ENCODE assay signal across 22 cellular contexts in the genomic region with DNA sequence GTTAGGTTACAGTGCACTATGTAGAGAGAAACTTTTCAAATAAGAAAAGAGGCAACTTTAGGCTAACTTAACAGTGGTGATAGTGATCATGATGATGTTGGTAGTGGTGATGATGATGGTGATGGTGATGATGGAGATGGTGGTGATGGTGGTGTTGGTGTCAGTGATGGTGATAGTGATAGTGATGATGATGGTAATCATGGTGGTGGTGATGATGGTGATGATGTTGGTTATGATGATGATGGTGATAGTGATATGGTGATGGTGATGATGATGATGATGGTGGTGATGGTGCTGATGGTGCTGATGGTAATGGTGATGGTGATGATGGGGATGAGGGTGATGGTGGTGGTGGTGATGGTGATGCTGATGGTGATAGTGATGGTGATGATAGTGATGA.
"Had no signal": no experiment of that assay in that cellular context is flagged by ENCODE, and none has a peak within 500 bp of the region (broad histone marks: within the 10 kb centered on the region; RNA-seq: fewer than 3 reads in every experiment).

No MANE protein-coding gene starts in this region.

- H3K4me3 ChIP-seq: cardiac muscle cell had no signal

- ATAC-seq: activated CD4-positive, CD25-positive, alpha-beta regulatory T cell treated with anti-CD3 and anti-CD28 coated beads, Interleukin-2, amount 50 U/mL, for 24 hours; activated T-cell treated with anti-CD3 and anti-CD28 coated beads, Interleukin-2, amount 50 U/mL, for 72 hours; Right ventricle myocardium inferior had no signal

- DNase-seq: activated CD4-positive, alpha-beta T cell treated with anti-CD3 and anti-CD28 coated beads for 4 hours; activated CD8-positive, alpha-beta memory T cell treated with anti-CD3 and anti-CD28 coated beads, Interleukin-2, amount 50 U/mL, for 4 hours; activated CD8-positive, alpha-beta T cell treated with anti-CD3 and anti-CD28 coated beads for 36 hours; activated gamma-delta T cell treated with Interleukin-2 at 50 U/mL for 16 hours; activated naive CD4-positive, alpha-beta T cell treated with anti-CD3 and anti-CD28 coated beads, Interleukin-2, amount 10 ng/mL, durations not matched to agents 7 days and 5 days; activated naive CD8-positive, alpha-beta T cell treated with anti-CD3 and anti-CD28 coated beads for 36 hours; activated T-cell treated with anti-CD3 and anti-CD28 coated beads, Interleukin-2, amount 50 U/mL, for 72 hours; brain microvascular endothelial cell; NCI-H1048; NCI-H1417; NCI-H1930; NCI-H2171; NCI-H2227 treated with DMSO at 0.1 percent for 48 hours; NCI-H446 treated with DMSO at 0.1 percent for 48 hours; NCI-H524 treated with DMSO at 0.1 percent for 48 hours; NCI-H748 treated with DMSO at 0.1 percent for 48 hours; RPMI8226 had no signal

- H3K4me3 Mint-ChIP-seq: activated CD8-positive, alpha-beta T cell treated with anti-CD3 and anti-CD28 coated beads for 36 hours; activated naive CD4-positive, alpha-beta T cell treated with anti-CD3 and anti-CD28 coated beads, Interleukin-2, amount 10 ng/mL, durations not matched to agents 7 days and 5 days; activated naive CD8-positive, alpha-beta T cell treated with anti-CD3 and anti-CD28 coated beads for 36 hours; activated T-cell treated with anti-CD3 and anti-CD28 coated beads, Interleukin-2, amount 50 U/mL, for 72 hours; T-helper 1 cell treated with Interleukin-12 subunit alpha and Interleukin-12 subunit beta and Interleukin-4 antibody, amounts not matched to agents 30 μg/mL and 1 μg/mL, for 36 hours had no signal

- H3K4me1 Mint-ChIP-seq: activated naive CD4-positive, alpha-beta T cell treated with anti-CD3 and anti-CD28 coated beads, Interleukin-2, amount 10 ng/mL, durations not matched to agents 7 days and 5 days had no signal

- H3K27me3 ChIP-seq: brain microvascular endothelial cell, cardiac muscle cell had no signal

- H3K36me3 Mint-ChIP-seq: activated naive CD8-positive, alpha-beta T cell treated with anti-CD3 and anti-CD28 coated beads for 36 hours had no signal

- H3K27ac ChIP-seq: brain microvascular endothelial cell, cardiac muscle cell had no signal

- H3K27ac Mint-ChIP-seq: activated CD8-positive, alpha-beta T cell treated with anti-CD3 and anti-CD28 coated beads for 36 hours; activated naive CD4-positive, alpha-beta T cell treated with anti-CD3 and anti-CD28 coated beads, Interleukin-2, amount 10 ng/mL, durations not matched to agents 7 days and 5 days; activated naive CD8-positive, alpha-beta T cell treated with anti-CD3 and anti-CD28 coated beads for 36 hours; activated T-cell treated with anti-CD3 and anti-CD28 coated beads, Interleukin-2, amount 50 U/mL, for 72 hours; activated T-helper 2 cell treated with anti-CD3 and anti-CD28 coated beads, Interferon-gamma antibody, Interleukin-2, Interleukin-4, amounts not matched to agents 10 μg/mL and 5 μg/mL and 100 μg/mL, durations not matched to agents 14 hours and 24 hours and 36 hours; T-helper 1 cell treated with Interleukin-12 subunit alpha and Interleukin-12 subunit beta and Interleukin-4 antibody, amounts not matched to agents 30 μg/mL and 1 μg/mL, for 36 hours had no signal

- H3K27me3 Mint-ChIP-seq: activated CD8-positive, alpha-beta T cell treated with anti-CD3 and anti-CD28 coated beads for 36 hours; activated naive CD8-positive, alpha-beta T cell treated with anti-CD3 and anti-CD28 coated beads for 36 hours had no signal

- H3K36me3 ChIP-seq: brain microvascular endothelial cell, cardiac muscle cell had no signal
